In genomic region chr15:68725736-68726135, GRCh38 we compare ENCODE assay signal across 13 cellular contexts.
DNase-seq lines count a peak whose midpoint lies in the region; ATAC-seq and TF ChIP-seq lines count a peak whose summit lies in the region.
"Had no signal": no experiment of that assay in that cellular context is flagged by ENCODE, and none has a peak within 500 bp of the region (broad histone marks: within the 10 kb centered on the region; RNA-seq: fewer than 3 reads in every experiment).

No MANE protein-coding gene starts in this region.

- peak; percentile 35 for DNase-seq in AG08396 (ENCODE audit: low spot score)
- peak; percentile 81 for DNase-seq in NOMO-1 treated with DMSO at 0.1 percent for 48 hours (lab: John Stamatoyannopoulos, UW; ENCODE audit: unreplicated experiment)
- peak; percentile 43 for DNase-seq in fibroblast of the aortic adventitia (ENCODE audit: low read depth)
- DNase-seq in mucosa of gallbladder (ENCODE audit: low spot score), result peak; percentile 42
- DNase-seq in NCI-H1694 treated with DMSO at 0.1 percent for 48 hours (lab: John Stamatoyannopoulos, UW), result no peak
- DNase-seq in activated naive CD4-positive, alpha-beta T cell treated with anti-CD3 and anti-CD28 coated beads, Interleukin-2, amount 50 U/mL, for 72 hours (ENCODE audit: low spot score in 2 of 2), result no peak
- no peak for DNase-seq in NCI-H2081 treated with DMSO at 0.1 percent for 48 hours (lab: John Stamatoyannopoulos, UW)
- DNase-seq: activated T-cell treated with anti-CD3 and anti-CD28 coated beads, Interleukin-2, amount 50 U/mL, for 24 hours; GF-D8; NCI-H446; occipital lobe; stimulated activated CD4-positive, alpha-beta T cell treated with anti-CD3 and anti-CD28 coated beads, Interleukin-4, amount 100 ng/mL, for 4 hours had no signal

- no peak overlapping the region for H3K27ac Mint-ChIP-seq in activated naive CD4-positive, alpha-beta T cell treated with anti-CD3 and anti-CD28 coated beads, Interleukin-2, amount 50 U/mL, for 72 hours
- H3K27ac Mint-ChIP-seq: activated T-cell treated with anti-CD3 and anti-CD28 coated beads, Interleukin-2, amount 50 U/mL, for 24 hours had no signal

- no peaks in the 10 kb centered on the region for H3K9me3 Mint-ChIP-seq in activated naive CD4-positive, alpha-beta T cell treated with anti-CD3 and anti-CD28 coated beads, Interleukin-2, amount 50 U/mL, for 72 hours
- H3K9me3 Mint-ChIP-seq: activated T-cell treated with anti-CD3 and anti-CD28 coated beads, Interleukin-2, amount 50 U/mL, for 24 hours had no signal

- no peak overlapping the region for H3K4me3 ChIP-seq in fibroblast of the aortic adventitia (ENCODE audit: low read depth, low read length)

- no peak for ATAC-seq in activated naive CD4-positive, alpha-beta T cell treated with anti-CD3 and anti-CD28 coated beads, Interleukin-2, amount 50 U/mL, for 72 hours
- no peak for ATAC-seq in GM19035 (IDR thresholded peaks at IDR 0.05; ENCODE audit: unreplicated experiment)

- TF ChIP-seq CTCF in fibroblast of the aortic adventitia (IDR thresholded peaks at IDR 0.05; ENCODE audit: insufficient read depth, low read length), result no peak

- H3K36me3 Mint-ChIP-seq in activated naive CD4-positive, alpha-beta T cell treated with anti-CD3 and anti-CD28 coated beads, Interleukin-2, amount 50 U/mL, for 72 hours, result no peaks in the 10 kb centered on the region

Comparison
In these comparisons a context has a peak if more than half of its experiments do, and no peak if none do; other contexts are left out.
1. DNase-seq: peak in AG08396 (single experiment), NOMO-1 treated with DMSO at 0.1 percent for 48 hours (single experiment), fibroblast of the aortic adventitia (single experiment) and mucosa of gallbladder (single experiment); none in NCI-H1694 treated with DMSO at 0.1 percent for 48 hours (single experiment), activated naive CD4-positive, alpha-beta T cell treated with anti-CD3 and anti-CD28 coated beads, Interleukin-2, amount 50 U/mL, for 72 hours (0 of 2) and NCI-H2081 treated with DMSO at 0.1 percent for 48 hours (single experiment).